1 cellular context compared by ENCODE assay signal in genomic region chr5:124740991-124741583, GRCh38.
TF ChIP-seq lines count a peak whose summit lies in the region.

No MANE protein-coding gene starts in this region.

TF ChIP-seq in GM12878, 131 proteins besides CTCF, POLR2A, EP300 and RAD21 (continued from another document):
- TF ChIP-seq CUX1 (IDR thresholded peaks at IDR 0.05; ENCODE audit: insufficient replicate concordance, low read depth, low read length) = no peak
- no peak for TF ChIP-seq JUNB (IDR thresholded peaks at IDR 0.05)
- TF ChIP-seq RBBP5 (conservative IDR thresholded peaks at IDR 0.05) = no peak
- TF ChIP-seq MTA2 (IDR thresholded peaks at IDR 0.05; ENCODE audit: low read depth) = peak; percentile 75
- TF ChIP-seq MTA3 (IDR thresholded peaks at IDR 0.05; ENCODE audit: borderline replicate concordance, low read length) = no peak
- no peak for TF ChIP-seq ELK1 (IDR thresholded peaks at IDR 0.05; ENCODE audit: low read depth, low read length)
- TF ChIP-seq PRDM15 (CRISPR knock-in tag; IDR thresholded peaks at IDR 0.05) = no peak
- no peak for TF ChIP-seq SMC3 (IDR thresholded peaks at IDR 0.05; ENCODE audit: borderline replicate concordance, low read length)
- TF ChIP-seq EZH2 (IDR thresholded peaks at IDR 0.05; ENCODE audit: borderline replicate concordance, control insufficient read depth, low read depth, low read length) = no peak
- TF ChIP-seq SMARCA5 (IDR thresholded peaks at IDR 0.05) = no peak
- no peak for TF ChIP-seq TBL1XR1 (IDR thresholded peaks at IDR 0.05; ENCODE audit: low read depth, low read length)
- TF ChIP-seq ZNF274 (IDR thresholded peaks at IDR 0.05; ENCODE audit: insufficient read depth, insufficient read length) = no peak
- TF ChIP-seq KLF5 (IDR thresholded peaks at IDR 0.05; ENCODE audit: partially characterized antibody) = no peak
- TF ChIP-seq GABPA (IDR thresholded peaks at IDR 0.05; ENCODE audit: low read depth) = no peak
- 0 out of 2 replicates have a peak, but pooled peaks have one; percentile 35 for TF ChIP-seq NR2F1 (conservative IDR thresholded peaks at IDR 0.05)
- TF ChIP-seq, protein P1, sequence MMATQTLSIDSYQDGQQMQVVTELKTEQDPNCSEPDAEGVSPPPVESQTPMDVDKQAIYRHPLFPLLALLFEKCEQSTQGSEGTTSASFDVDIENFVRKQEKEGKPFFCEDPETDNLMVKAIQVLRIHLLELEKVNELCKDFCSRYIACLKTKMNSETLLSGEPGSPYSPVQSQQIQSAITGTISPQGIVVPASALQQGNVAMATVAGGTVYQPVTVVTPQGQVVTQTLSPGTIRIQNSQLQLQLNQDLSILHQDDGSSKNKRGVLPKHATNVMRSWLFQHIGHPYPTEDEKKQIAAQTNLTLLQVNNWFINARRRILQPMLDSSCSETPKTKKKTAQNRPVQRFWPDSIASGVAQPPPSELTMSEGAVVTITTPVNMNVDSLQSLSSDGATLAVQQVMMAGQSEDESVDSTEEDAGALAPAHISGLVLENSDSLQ (IDR thresholded peaks at IDR 0.05) = peak; percentile 40
- TF ChIP-seq PAX8 (IDR thresholded peaks at IDR 0.05) = no peak
- TF ChIP-seq HCFC1 (IDR thresholded peaks at IDR 0.05; ENCODE audit: low read length) = no peak
